ENCODE assay signal across 8 cellular contexts in the genomic region with DNA sequence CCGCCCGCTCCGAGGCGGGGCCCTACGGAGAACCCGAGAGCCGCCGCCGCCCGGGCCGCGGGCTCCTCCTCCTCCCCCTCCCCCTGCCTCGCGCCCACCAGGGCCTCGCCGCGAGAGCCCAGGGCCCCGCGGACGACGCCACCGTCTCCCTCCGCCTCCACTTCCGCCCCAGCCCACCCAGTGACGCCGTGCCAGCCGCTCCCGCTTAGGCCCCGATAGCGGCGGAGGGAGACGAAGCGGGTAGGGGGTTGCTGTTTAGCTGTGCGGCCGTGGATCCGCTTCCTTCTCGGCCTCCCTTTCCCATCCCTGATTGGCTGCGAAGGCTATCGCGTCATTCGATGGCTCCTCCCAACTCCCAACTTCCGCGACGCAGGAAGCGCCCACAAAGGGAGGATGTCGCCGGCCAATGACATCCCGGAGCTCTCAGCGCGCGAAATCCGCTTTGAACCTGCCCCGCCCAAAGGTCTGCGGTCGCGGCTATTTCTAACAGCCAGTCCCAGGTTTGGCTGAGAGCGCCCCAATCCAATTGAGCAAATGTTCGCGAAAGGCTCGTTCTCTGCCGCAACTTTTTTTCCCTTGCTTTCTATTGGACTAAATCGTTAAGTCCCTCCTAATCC. TPM values are rescaled to one million over a fixed set of nuclear protein-coding genes. Genes with fewer than 3 reads are reported as not detected.
DNase-seq lines count a peak whose midpoint lies in the region; ATAC-seq and TF ChIP-seq lines count a peak whose summit lies in the region.

A gene (minus strand): TSS at position 277 of the 617 bp plus-strand sequence. CDS start 304 bp downstream, outside the sequence.

- H3K4me1 ChIP-seq in PC-3 (ENCODE audit: insufficient read depth, low read length) (peaks cover 39% of the 10 kb centered on the region), mucosa of descending colon (ENCODE audit: low read depth) (peaks cover 18% of the 10 kb centered on the region)

- peak within 1 kb of the TSS; percentile 97 for H3K4me2 ChIP-seq in PC-3 (ENCODE audit: low read length)

- peak within 1 kb of the TSS; percentile 89 for H3K9ac ChIP-seq in PC-3 (ENCODE audit: low read length)

- DNase-seq in DMS114 treated with DMSO at 0.1 percent for 48 hours (lab: John Stamatoyannopoulos, UW; ENCODE audit: unreplicated experiment) (peak; percentile 90), PC-3 (peak; percentile 100), activated T-cell treated with anti-CD3 and anti-CD28 coated beads for 48 hours (ENCODE audit: low read depth) (peak; percentile 92), epithelial cell of prostate (ENCODE audit: low read depth, low spot score) (peak; percentile 96), mucosa of descending colon (peak; percentile 96 to 98 (median 97))
- peak; percentile 96 for DNase-seq in stimulated activated CD8-positive, alpha-beta memory T cell treated with anti-CD3 and anti-CD28 coated beads, Interleukin-4, amount 100 ng/mL, for 24 hours (ENCODE audit: low read depth)

- TF ChIP-seq EP300 in Ishikawa (IDR thresholded peaks at IDR 0.05; ENCODE audit: borderline replicate concordance), result 0 out of 2 replicates have a peak, but pooled peaks have one; percentile 28

- CTCF ChIA-PET in PC-3 (lab: Charles Lee), result interaction anchor here (0.5 to 0.6 kb wide), 3 partner anchors 554 to 722 kb away, joined by 3 to 4 read pairs (median 3); no protein-coding TSS in a partner anchor

- peak within 1 kb of the TSS; percentile 94 for H2AFZ ChIP-seq in PC-3 (ENCODE audit: low read length)

- no TSS peak for BruUV-seq in PC-3 (replicated peaks; lab: Mats Ljungman, UMichigan)

- H3K27ac ChIP-seq in PC-3 (ENCODE audit: low read length), result peak within 1 kb of the TSS; percentile 87
- peak within 1 kb of the TSS; percentile 92 for H3K27ac ChIP-seq in epithelial cell of prostate

- H3F3A ChIP-seq in PC-3 (ENCODE audit: low read length, unreplicated experiment), result no peaks in the 10 kb centered on the region

- TF ChIP-seq CTCF in PC-3 (conservative IDR thresholded peaks at IDR 0.05; ENCODE audit: low read depth, low read length) (no peak), mucosa of descending colon (IDR thresholded peaks at IDR 0.05) (no peak)

- H3K36me3 ChIP-seq in PC-3 (ENCODE audit: low read depth, low read length) (peaks cover 15% of the 10 kb centered on the region), mucosa of descending colon (ENCODE audit: low read depth) (no peaks in the 10 kb centered on the region)

- POLR2A ChIA-PET in PC-3 (lab: Charles Lee; ENCODE audit: unreplicated experiment), result interaction anchor here (0.5 kb wide), 1 partner anchor 635 kb away, joined by 3 read pairs; no protein-coding TSS in a partner anchor

- no peaks in the 10 kb centered on the region for H3K9me2 ChIP-seq in PC-3 (replicated peaks; ENCODE audit: low read length)

- no peaks in the 10 kb centered on the region for H3K27me3 ChIP-seq in PC-3 (ENCODE audit: low read length)

- H3K79me2 ChIP-seq in PC-3 (ENCODE audit: low read length), result peaks cover 59% of the 10 kb centered on the region

- intact Hi-C loops in PC-3 (cut with micrococcal nuclease) (loop anchor here (1.0 to 5.0 kb wide), 6 partner anchors 42 to 600 kb away; a partner anchor contains a TSS), mucosa of descending colon (cut with DNase I, micrococcal nuclease) (no loop called here)

- H3K4me3 ChIP-seq in PC-3 (ENCODE audit: low read length), result peak within 1 kb of the TSS; percentile 86
- peak within 1 kb of the TSS; percentile 76 for H3K4me3 ChIP-seq in mucosa of descending colon

- 0 out of 2 replicates have a peak, but pooled peaks cover 4% of the 10 kb centered on the region for H4K20me1 ChIP-seq in PC-3 (ENCODE audit: low read length)

- ATAC-seq in GM21576 (IDR thresholded peaks at IDR 0.05; ENCODE audit: unreplicated experiment) (peak; percentile 69), PC-3 (peak; percentile 79), mucosa of descending colon (peak; percentile 91)

- TF ChIP-seq RAD21 in Ishikawa (IDR thresholded peaks at IDR 0.05; ENCODE audit: low read depth), result no peak

- no peaks in the 10 kb centered on the region for H3K9me3 ChIP-seq in PC-3 (ENCODE audit: low read length)
- no peaks in the 10 kb centered on the region for H3K9me3 ChIP-seq in mucosa of descending colon

TF ChIP-seq in Ishikawa, 13 proteins besides CTCF, POLR2A, EP300 and RAD21:
- no peak for TF ChIP-seq CEBPB (IDR thresholded peaks at IDR 0.05)
- TF ChIP-seq, protein P1, sequence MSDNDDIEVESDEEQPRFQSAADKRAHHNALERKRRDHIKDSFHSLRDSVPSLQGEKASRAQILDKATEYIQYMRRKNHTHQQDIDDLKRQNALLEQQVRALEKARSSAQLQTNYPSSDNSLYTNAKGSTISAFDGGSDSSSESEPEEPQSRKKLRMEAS (IDR thresholded peaks at IDR 0.05), result peak; percentile 77
- peak; percentile 56; the same call in 1 of the 2 replicates for TF ChIP-seq TAF1 (IDR thresholded peaks at IDR 0.05; ENCODE audit: low read depth)
- peak; percentile 19; the same call in 1 of the 2 replicates for TF ChIP-seq TCF12 (IDR thresholded peaks at IDR 0.05; ENCODE audit: low read depth)
- peak; percentile 77 for TF ChIP-seq CREB1 (IDR thresholded peaks at IDR 0.05; ENCODE audit: low read depth)
- no peak; the same call in none of the 2 replicates for TF ChIP-seq YY1 (IDR thresholded peaks at IDR 0.05; ENCODE audit: low read depth)
- peak; percentile 57; the same call in 1 of the 2 replicates for TF ChIP-seq FOXM1 (IDR thresholded peaks at IDR 0.05; ENCODE audit: borderline replicate concordance, low read depth)
- peak; percentile 66; the same call in 1 of the 2 replicates for TF ChIP-seq ZBTB7A (IDR thresholded peaks at IDR 0.05; ENCODE audit: low read depth)
- no peak for TF ChIP-seq NFIC (IDR thresholded peaks at IDR 0.05)
- TF ChIP-seq, protein P2, sequence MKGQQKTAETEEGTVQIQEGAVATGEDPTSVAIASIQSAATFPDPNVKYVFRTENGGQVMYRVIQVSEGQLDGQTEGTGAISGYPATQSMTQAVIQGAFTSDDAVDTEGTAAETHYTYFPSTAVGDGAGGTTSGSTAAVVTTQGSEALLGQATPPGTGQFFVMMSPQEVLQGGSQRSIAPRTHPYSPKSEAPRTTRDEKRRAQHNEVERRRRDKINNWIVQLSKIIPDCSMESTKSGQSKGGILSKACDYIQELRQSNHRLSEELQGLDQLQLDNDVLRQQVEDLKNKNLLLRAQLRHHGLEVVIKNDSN (IDR thresholded peaks at IDR 0.05), result no peak
- 0 out of 2 replicates have a peak, but pooled peaks have one; percentile 1 for TF ChIP-seq TEAD4 (IDR thresholded peaks at IDR 0.05)
- no peak; the same call in 1 of the 2 replicates for TF ChIP-seq EGR1 (IDR thresholded peaks at IDR 0.05)
- TF ChIP-seq, protein P3, sequence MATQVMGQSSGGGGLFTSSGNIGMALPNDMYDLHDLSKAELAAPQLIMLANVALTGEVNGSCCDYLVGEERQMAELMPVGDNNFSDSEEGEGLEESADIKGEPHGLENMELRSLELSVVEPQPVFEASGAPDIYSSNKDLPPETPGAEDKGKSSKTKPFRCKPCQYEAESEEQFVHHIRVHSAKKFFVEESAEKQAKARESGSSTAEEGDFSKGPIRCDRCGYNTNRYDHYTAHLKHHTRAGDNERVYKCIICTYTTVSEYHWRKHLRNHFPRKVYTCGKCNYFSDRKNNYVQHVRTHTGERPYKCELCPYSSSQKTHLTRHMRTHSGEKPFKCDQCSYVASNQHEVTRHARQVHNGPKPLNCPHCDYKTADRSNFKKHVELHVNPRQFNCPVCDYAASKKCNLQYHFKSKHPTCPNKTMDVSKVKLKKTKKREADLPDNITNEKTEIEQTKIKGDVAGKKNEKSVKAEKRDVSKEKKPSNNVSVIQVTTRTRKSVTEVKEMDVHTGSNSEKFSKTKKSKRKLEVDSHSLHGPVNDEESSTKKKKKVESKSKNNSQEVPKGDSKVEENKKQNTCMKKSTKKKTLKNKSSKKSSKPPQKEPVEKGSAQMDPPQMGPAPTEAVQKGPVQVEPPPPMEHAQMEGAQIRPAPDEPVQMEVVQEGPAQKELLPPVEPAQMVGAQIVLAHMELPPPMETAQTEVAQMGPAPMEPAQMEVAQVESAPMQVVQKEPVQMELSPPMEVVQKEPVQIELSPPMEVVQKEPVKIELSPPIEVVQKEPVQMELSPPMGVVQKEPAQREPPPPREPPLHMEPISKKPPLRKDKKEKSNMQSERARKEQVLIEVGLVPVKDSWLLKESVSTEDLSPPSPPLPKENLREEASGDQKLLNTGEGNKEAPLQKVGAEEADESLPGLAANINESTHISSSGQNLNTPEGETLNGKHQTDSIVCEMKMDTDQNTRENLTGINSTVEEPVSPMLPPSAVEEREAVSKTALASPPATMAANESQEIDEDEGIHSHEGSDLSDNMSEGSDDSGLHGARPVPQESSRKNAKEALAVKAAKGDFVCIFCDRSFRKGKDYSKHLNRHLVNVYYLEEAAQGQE (IDR thresholded peaks at IDR 0.05; ENCODE audit: low read depth), result no peak

RNA-seq across cellular contexts. Expression of the gene that starts here (rescaled TPM):
- total RNA-seq in PC-3 (2014; rRNA removed), result 13.3 and 14.9 TPM in 2 replicates
- total RNA-seq in mucosa of descending colon, result 10 to 100 TPM; 23.0 to 26.7 (median 24.5) TPM

Comparison
In these comparisons a context has a peak if more than half of its experiments do, and no peak if none do; other contexts are left out.
1. Peak in every context shown above with its lines: DNase-seq, ATAC-seq, H3K4me3 ChIP-seq and H3K27ac ChIP-seq.